ENCODE assay signal across 8 cellular contexts in the genomic region with DNA sequence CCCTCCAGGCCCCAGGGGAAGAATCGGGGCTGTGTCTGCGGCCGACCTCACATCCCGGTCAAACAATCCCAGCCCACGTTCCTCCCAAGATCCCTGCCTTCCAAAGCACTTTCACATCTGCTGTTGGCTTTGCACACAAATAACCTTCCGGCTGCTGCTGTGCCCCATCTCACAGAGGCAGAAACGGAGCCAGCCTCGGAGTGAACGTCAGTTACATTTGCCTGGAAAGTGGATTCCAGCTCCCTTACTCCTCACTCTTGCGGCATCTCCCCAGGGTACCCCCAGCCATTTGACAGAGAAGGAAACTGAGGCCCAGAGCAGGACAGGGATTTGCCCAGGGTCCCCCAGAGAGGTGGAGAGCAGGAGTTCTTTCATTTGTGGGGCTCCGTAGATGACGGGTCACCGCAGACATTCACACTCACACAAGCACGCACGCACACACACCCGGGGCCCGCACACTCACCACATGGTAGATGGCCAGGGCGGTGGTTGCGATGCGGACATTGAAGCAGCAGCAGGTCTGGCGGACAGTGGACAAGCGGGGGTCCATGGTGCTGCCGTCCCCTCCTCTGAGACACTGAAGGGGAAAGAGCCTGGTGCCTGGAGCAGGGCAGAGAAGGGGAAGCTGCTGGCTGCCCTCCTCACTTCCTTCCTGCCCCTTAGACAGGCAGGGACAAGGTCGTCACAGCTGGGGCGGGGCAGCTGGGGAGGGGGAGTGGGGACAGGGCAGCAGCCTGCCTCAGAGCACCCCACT. TPM values are rescaled to one million over a fixed set of nuclear protein-coding genes. Genes with fewer than 3 reads are reported as not detected.
A peak's percentile ranks its signal among the peaks of the same experiment; 100 is the strongest.
DNase-seq lines count a peak whose midpoint lies in the region; ATAC-seq lines count a peak whose summit lies in the region.

A gene with protein sequence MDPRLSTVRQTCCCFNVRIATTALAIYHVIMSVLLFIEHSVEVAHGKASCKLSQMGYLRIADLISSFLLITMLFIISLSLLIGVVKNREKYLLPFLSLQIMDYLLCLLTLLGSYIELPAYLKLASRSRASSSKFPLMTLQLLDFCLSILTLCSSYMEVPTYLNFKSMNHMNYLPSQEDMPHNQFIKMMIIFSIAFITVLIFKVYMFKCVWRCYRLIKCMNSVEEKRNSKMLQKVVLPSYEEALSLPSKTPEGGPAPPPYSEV (minus strand): TSS at position 579 of the 754 bp plus-strand sequence. CDS start 29 bp downstream, at position 550.

- peak within 1 kb of the TSS; percentile 26 for H2AK5ac ChIP-seq in trophoblast cell (ENCODE audit: low read length)

- H3K4me3 ChIP-seq in trophoblast cell (ENCODE audit: low read depth, low read length) = no peak within 1 kb of the TSS

- H3K27ac ChIP-seq in trophoblast cell (ENCODE audit: low read depth, low read length) = no peak within 1 kb of the TSS

- peak within 1 kb of the TSS; percentile 6 for H3K14ac ChIP-seq in trophoblast cell (ENCODE audit: low read length)

- CTCF ChIA-PET in activated CD4-positive, alpha-beta T cell treated with anti-CD3 and anti-CD28 coated beads for 36 hours (lab: Charles Lee) = interaction anchor here (0.6 to 12.9 kb wide), 9 partner anchors 9 to 793 kb away, joined by 3 to 158 read pairs (median 6); no protein-coding TSS in a partner anchor

- no CpG with 5 or more reads among the region's 25 CpGs for WGBS in trophoblast cell (ENCODE audit: extremely low coverage, insufficient coverage, insufficient read length)

- H3K27me3 ChIP-seq in trophoblast cell (ENCODE audit: insufficient read depth, low read length) = no peaks in the 10 kb centered on the region

- H3K9me3 ChIP-seq in trophoblast cell (ENCODE audit: insufficient read depth, low read depth, low read length) = peaks cover 3% of the 10 kb centered on the region

- no peak within 1 kb of the TSS for H2AFZ ChIP-seq in trophoblast cell (ENCODE audit: insufficient read depth, low read length, poor library complexity)

- no peaks in the 10 kb centered on the region for H3K9me3 Mint-ChIP-seq in activated CD4-positive, alpha-beta T cell treated with anti-CD3 and anti-CD28 coated beads for 36 hours (ENCODE audit: low read depth)

- H3K27me3 Mint-ChIP-seq in activated CD4-positive, alpha-beta T cell treated with anti-CD3 and anti-CD28 coated beads for 36 hours = no peaks in the 10 kb centered on the region

- H4K12ac ChIP-seq in trophoblast cell (ENCODE audit: low read depth, low read length) = no peak within 1 kb of the TSS

- ATAC-seq in activated CD4-positive, alpha-beta T cell treated with anti-CD3 and anti-CD28 coated beads for 36 hours = peak; percentile 23
- ATAC-seq in GM21786 (IDR thresholded peaks at IDR 0.05; ENCODE audit: unreplicated experiment) = no peak

- peaks cover 26 to 29% of the 10 kb centered on the region in 2 experiments for H3K4me1 ChIP-seq in trophoblast cell (ENCODE audit: control insufficient read depth in 1 of 2, insufficient read depth in 2 of 2, low read length in 2 of 2)

- peak within 1 kb of the TSS; percentile 92 for H3K4me3 Mint-ChIP-seq in activated CD4-positive, alpha-beta T cell treated with anti-CD3 and anti-CD28 coated beads for 36 hours

- H3K79me2 ChIP-seq in trophoblast cell (ENCODE audit: control insufficient read depth, insufficient read depth, low read length, poor library complexity) = no peaks in the 10 kb centered on the region

- intact Hi-C loops in activated CD4-positive, alpha-beta T cell treated with anti-CD3 and anti-CD28 coated beads for 36 hours (cut with DNase I, micrococcal nuclease) = loop anchor here (1.0 to 10.0 kb wide), 5 partner anchors 8 to 1177 kb away; a partner anchor contains a TSS

- peak within 1 kb of the TSS; percentile 18 for H2BK120ac ChIP-seq in trophoblast cell (ENCODE audit: insufficient read depth, low read length, poor library complexity)

- peak within 1 kb of the TSS; percentile 73 for H4K91ac ChIP-seq in trophoblast cell (ENCODE audit: low read depth, low read length)

- H3K4me2 ChIP-seq in trophoblast cell (ENCODE audit: low read length) = no peak within 1 kb of the TSS

- H3K27ac Mint-ChIP-seq in activated CD4-positive, alpha-beta T cell treated with anti-CD3 and anti-CD28 coated beads for 36 hours = peak within 1 kb of the TSS; percentile 99

- H3K36me3 ChIP-seq in trophoblast cell (ENCODE audit: control insufficient read depth in 1 of 2, insufficient read depth in 2 of 2, low read length in 2 of 2) = no peaks in the 10 kb centered on the region

- peak; percentile 73 for DNase-seq in activated CD4-positive, alpha-beta T cell treated with anti-CD3 and anti-CD28 coated beads for 36 hours
- no peak for DNase-seq in activated CD4-positive, alpha-beta T cell treated with anti-CD3 and anti-CD28 coated beads for 1 hour
- peak; percentile 73 for DNase-seq in activated T-cell treated with anti-CD3 and anti-CD28 coated beads, Interleukin-2, amount 50 U/mL, for 1 hour
- DNase-seq in fibroblast of gingiva (ENCODE audit: low read depth) = peak; percentile 54
- no peak for DNase-seq in trophoblast cell
- DNase-seq in DMS79 (lab: John Stamatoyannopoulos, UW) = no peak
- no peak for DNase-seq in HK-2 (ENCODE audit: unreplicated experiment)

- H3K36me3 Mint-ChIP-seq in activated CD4-positive, alpha-beta T cell treated with anti-CD3 and anti-CD28 coated beads for 36 hours (ENCODE audit: low read depth) = peaks cover 25% of the 10 kb centered on the region

- peak within 1 kb of the TSS; percentile 81 for H2BK12ac ChIP-seq in trophoblast cell (ENCODE audit: low read length)

- no peak within 1 kb of the TSS for H3K9ac ChIP-seq in trophoblast cell (ENCODE audit: low read length)

- H3K4ac ChIP-seq in trophoblast cell (ENCODE audit: low read depth, low read length) = no peak within 1 kb of the TSS

- H3K4me1 Mint-ChIP-seq in activated CD4-positive, alpha-beta T cell treated with anti-CD3 and anti-CD28 coated beads for 36 hours = peaks cover 81% of the 10 kb centered on the region

- H4K8ac ChIP-seq in trophoblast cell (ENCODE audit: low read depth, low read length) = peak within 1 kb of the TSS; percentile 40

- H3K23ac ChIP-seq in trophoblast cell (ENCODE audit: low read length) = no peak within 1 kb of the TSS

- POLR2A ChIA-PET in activated CD4-positive, alpha-beta T cell treated with anti-CD3 and anti-CD28 coated beads for 36 hours (lab: Charles Lee) = interaction anchor here (0.7 to 2.5 kb wide), 5 partner anchors 13 to 67 kb away, joined by 3 to 15 read pairs (median 3); no protein-coding TSS in a partner anchor

- peak within 1 kb of the TSS; percentile 36 for H3K18ac ChIP-seq in trophoblast cell (ENCODE audit: low read length)

- H3K79me1 ChIP-seq in trophoblast cell (ENCODE audit: low read length) = peaks cover 10% of the 10 kb centered on the region

- peak within 1 kb of the TSS; percentile 29 for H2BK5ac ChIP-seq in trophoblast cell (ENCODE audit: low read depth, low read length, poor library complexity)

RNA-seq across cellular contexts. Expression of the gene that starts here (rescaled TPM):
- total RNA-seq in activated CD4-positive, alpha-beta T cell treated with anti-CD3 and anti-CD28 coated beads for 36 hours = 100 to 1,000 TPM; 174 to 214 TPM
- 0.30 and 0.33 TPM in 2 replicates for polyA plus RNA-seq in trophoblast cell (2013)

Comparison
In these comparisons a context has a peak if more than half of its experiments do, and no peak if none do; other contexts are left out.
1. DNase-seq: peak in activated CD4-positive, alpha-beta T cell treated with anti-CD3 and anti-CD28 coated beads for 36 hours (single experiment), activated T-cell treated with anti-CD3 and anti-CD28 coated beads, Interleukin-2, amount 50 U/mL, for 1 hour (single experiment) and fibroblast of gingiva (single experiment); none in activated CD4-positive, alpha-beta T cell treated with anti-CD3 and anti-CD28 coated beads for 1 hour (single experiment), trophoblast cell (0 of 2), DMS79 (single experiment) and HK-2 (single experiment).